ENCODE assay signal across 9 cellular contexts in genomic region chr12:108768591-108769500, GRCh38. TPM values are rescaled to one million over a fixed set of nuclear protein-coding genes. Genes with fewer than 3 reads are reported as not detected.
DNase-seq lines count a peak whose midpoint lies in the region; ATAC-seq, FAIRE-seq and TF ChIP-seq lines count a peak whose summit lies in the region.
"Had no signal": no experiment of that assay in that cellular context is flagged by ENCODE, and none has a peak within 500 bp of the region (broad histone marks: within the 10 kb centered on the region; RNA-seq: fewer than 3 reads in every experiment).

No MANE protein-coding gene starts in this region.

- no peaks in the 10 kb centered on the region for H3K36me3 ChIP-seq in right atrium auricular region
- H3K36me3 ChIP-seq in small intestine (ENCODE audit: control insufficient read depth in 2 of 2, insufficient read depth in 2 of 2, low read length in 2 of 2): no peaks in the 10 kb centered on the region

- H3K9me3 ChIP-seq in right atrium auricular region (no peaks in the 10 kb centered on the region), small intestine (ENCODE audit: control insufficient read depth, low read depth) (no peaks in the 10 kb centered on the region)

- 9 to 17% (median 12%) methylated on average over 20 to 40 of the region's 40 CpGs for WGBS in small intestine, 3 donors

- no peaks in the 10 kb centered on the region for H3K9me3 Mint-ChIP-seq in Calu3 (ENCODE audit: low read depth, unreplicated experiment)
- H3K9me3 Mint-ChIP-seq: central memory CD8-positive, alpha-beta T cell had no signal

- peaks cover 0 to 47% of the 10 kb centered on the region in 2 donors for H3K4me1 ChIP-seq in right atrium auricular region
- no peaks in the 10 kb centered on the region for H3K4me1 ChIP-seq in small intestine (ENCODE audit: control insufficient read depth in 2 of 2, insufficient read depth in 1 of 2, low read depth in 1 of 2, low read length in 1 of 2)

- TF ChIP-seq CTCF in Calu3 (IDR thresholded peaks at IDR 0.05; ENCODE audit: unreplicated experiment) (no peak), HL-60 (IDR thresholded peaks at IDR 0.05; ENCODE audit: insufficient read depth, low read length) (no peak), right atrium auricular region (IDR thresholded peaks at IDR 0.05) (peak in 1 of 2 donors; percentile 27)

- FAIRE-seq in small intestine (lab: Jason Lieb, UNC): no peak

- H3K4me3 ChIP-seq in HL-60 (replicated peaks; ENCODE audit: insufficient read depth, low read length) (no peak overlapping the region), right atrium auricular region (peak overlapping the region; percentile 20 to 41), small intestine (ENCODE audit: low read depth in 1 of 2, low read length in 2 of 2) (peak overlapping the region in 1 of 2 donors; percentile 40)

- H3K27me3 ChIP-seq in HL-60 (ENCODE audit: insufficient read depth, poor library complexity, severe bottlenecking) (no peaks in the 10 kb centered on the region), right atrium auricular region (no peaks in the 10 kb centered on the region), small intestine (ENCODE audit: control insufficient read depth in 2 of 2, insufficient read depth in 2 of 2, low read length in 2 of 2) (no peaks in the 10 kb centered on the region)

- no TSS peak for BruUV-seq in Calu3 (replicated peaks; lab: Mats Ljungman, UMichigan)

- H3K27ac ChIP-seq in HL-60 (replicated peaks) (no peak overlapping the region), right atrium auricular region (peak overlapping the region in 1 of 2 donors; percentile 9), small intestine (ENCODE audit: low read depth in 1 of 2, low read length in 1 of 2) (no peak overlapping the region)

- no peak overlapping the region for H3K27ac Mint-ChIP-seq in Calu3 (ENCODE audit: unreplicated experiment)

- intact Hi-C loops in Calu3 (cut with micrococcal nuclease; ENCODE audit: unreplicated experiment): loop anchor here (2.0 kb wide), 1 partner anchor 38 kb away; the partner anchor contains the start of gene CORO1C

- H3K4me3 Mint-ChIP-seq in Calu3 (ENCODE audit: low read depth, unreplicated experiment): peak overlapping the region; percentile 74
- H3K4me3 Mint-ChIP-seq: central memory CD8-positive, alpha-beta T cell had no signal

- ATAC-seq in HG03432 (IDR thresholded peaks at IDR 0.05; ENCODE audit: unreplicated experiment) (no peak), HG03565 (IDR thresholded peaks at IDR 0.05; ENCODE audit: unreplicated experiment) (no peak)

- CTCF ChIA-PET in Calu3 (lab: Charles Lee): interaction anchor here (0.6 to 0.9 kb wide), 2 partner anchors 38 to 102 kb away, joined by 3 to 5 read pairs; no protein-coding TSS in a partner anchor

- DNase-seq in Calu3: peak; percentile 88
- peak; percentile 28 to 50 for DNase-seq in HL-60 (ENCODE audit: low read depth in 1 of 2, low spot score in 1 of 2)
- DNase-seq in activated CD8-positive, alpha-beta memory T cell treated with anti-CD3 and anti-CD28 coated beads, Interleukin-2, amount 50 U/mL, for 4 hours: peak; percentile 17
- DNase-seq in right atrium auricular region (ENCODE audit: low spot score): no peak
- peak; percentile 75 for DNase-seq in small intestine
- DNase-seq in GM03348 (ENCODE audit: low spot score): no peak

- H3K27me3 Mint-ChIP-seq in Calu3 (ENCODE audit: unreplicated experiment): no peaks in the 10 kb centered on the region

- peaks cover 7% of the 10 kb centered on the region for H3K4me1 Mint-ChIP-seq in Calu3 (ENCODE audit: low read depth, unreplicated experiment)
- H3K4me1 Mint-ChIP-seq: central memory CD8-positive, alpha-beta T cell had no signal

- H3K36me3 Mint-ChIP-seq in Calu3 (ENCODE audit: insufficient read depth, unreplicated experiment): peaks cover 14% of the 10 kb centered on the region

RNA-seq across cellular contexts. Expression of gene CORO1C, which starts 37.5 kb away (rescaled TPM):
- total RNA-seq in Calu3 (2022) (252 and 270 TPM in 2 replicates), right atrium auricular region (10 to 100 TPM; 59.6 to 70.7 TPM)
- polyA plus RNA-seq in small intestine: 10 to 100 TPM; 22.2 to 36.7 (median 29.3) TPM

Comparison
In these comparisons a context has a peak if more than half of its experiments do, and no peak if none do; other contexts are left out.
1. DNase-seq: peak in Calu3 (single experiment), HL-60 (2 of 2), activated CD8-positive, alpha-beta memory T cell treated with anti-CD3 and anti-CD28 coated beads, Interleukin-2, amount 50 U/mL, for 4 hours (single experiment) and small intestine (single experiment); none in right atrium auricular region (single experiment) and GM03348 (single experiment).